Comparison of ENCODE assay signal across 8 cellular contexts in genomic region chr11:122505304-122506006, GRCh38.
DNase-seq lines count a peak whose midpoint lies in the region; ATAC-seq and TF ChIP-seq lines count a peak whose summit lies in the region.

No MANE protein-coding gene starts in this region.

- DNase-seq in D341Med (ENCODE audit: low spot score) (peak; percentile 77), MG63 (peak; percentile 91), SK-N-DZ (ENCODE audit: low spot score) (peak; percentile 69), adrenal gland (peak; percentile 83 to 96 (median 89)), left cardiac atrium (peak; percentile 83), prostate gland (ENCODE audit: low spot score) (peak; percentile 67)

- peak; percentile 75 for ATAC-seq in GM21576 (IDR thresholded peaks at IDR 0.05; ENCODE audit: unreplicated experiment)
- peak; percentile 99 for ATAC-seq in left cardiac atrium
- ATAC-seq in GM18520 (IDR thresholded peaks at IDR 0.05; ENCODE audit: unreplicated experiment): no peak

- H3K4me1 ChIP-seq in adrenal gland (replicated peaks in 1 of 2): no peaks in the 10 kb centered on the region
- H3K4me1 ChIP-seq in prostate gland (replicated peaks): no peaks in the 10 kb centered on the region

- intact Hi-C loops in adrenal gland (cut with DNase I) (loop anchor here (5.0 to 10.0 kb wide), 4 partner anchors 213 to 853 kb away; no protein-coding TSS in a partner anchor), left cardiac atrium (cut with DNase I) (loop anchor here (1.0 to 10.0 kb wide), 8 partner anchors 211 to 853 kb away; no protein-coding TSS in a partner anchor), prostate gland (cut with DNase I) (loop anchor here (2.0 to 10.0 kb wide), 6 partner anchors 213 to 1191 kb away; no protein-coding TSS in a partner anchor)

- no peaks in the 10 kb centered on the region for H3K27me3 ChIP-seq in MG63
- no peaks in the 10 kb centered on the region for H3K27me3 ChIP-seq in adrenal gland
- no peaks in the 10 kb centered on the region for H3K27me3 ChIP-seq in prostate gland (replicated peaks; ENCODE audit: insufficient read depth)

- H3K9me3 ChIP-seq in MG63 (no peaks in the 10 kb centered on the region), adrenal gland (replicated peaks in 1 of 3) (no peaks in the 10 kb centered on the region), prostate gland (no peaks in the 10 kb centered on the region)

- peak; percentile 56 to 97 (median 90) for TF ChIP-seq CTCF in adrenal gland (IDR thresholded peaks at IDR 0.05)
- peak; percentile 36 to 86 (median 84) for TF ChIP-seq CTCF in prostate gland (IDR thresholded peaks at IDR 0.05)

- TF ChIP-seq POLR2A in adrenal gland (IDR thresholded peaks at IDR 0.05) (no peak), prostate gland (IDR thresholded peaks at IDR 0.05) (no peak)

- H3K27ac ChIP-seq in adrenal gland: no peak overlapping the region
- H3K27ac ChIP-seq in prostate gland: no peak overlapping the region

- no peaks in the 10 kb centered on the region for H3K36me3 ChIP-seq in MG63
- no peaks in the 10 kb centered on the region for H3K36me3 ChIP-seq in adrenal gland (replicated peaks in 1 of 2)
- no peaks in the 10 kb centered on the region for H3K36me3 ChIP-seq in prostate gland

- WGBS in adrenal gland, 4 donors: 34 to 45% (median 41%) methylated on average over 8 of the region's 8 CpGs
- WGBS in prostate gland: 41% methylated on average over 8 of the region's 8 CpGs

- H3K4me3 ChIP-seq in MG63: no peak overlapping the region
- no peak overlapping the region for H3K4me3 ChIP-seq in adrenal gland
- no peak overlapping the region for H3K4me3 ChIP-seq in prostate gland
